In the genomic region with DNA sequence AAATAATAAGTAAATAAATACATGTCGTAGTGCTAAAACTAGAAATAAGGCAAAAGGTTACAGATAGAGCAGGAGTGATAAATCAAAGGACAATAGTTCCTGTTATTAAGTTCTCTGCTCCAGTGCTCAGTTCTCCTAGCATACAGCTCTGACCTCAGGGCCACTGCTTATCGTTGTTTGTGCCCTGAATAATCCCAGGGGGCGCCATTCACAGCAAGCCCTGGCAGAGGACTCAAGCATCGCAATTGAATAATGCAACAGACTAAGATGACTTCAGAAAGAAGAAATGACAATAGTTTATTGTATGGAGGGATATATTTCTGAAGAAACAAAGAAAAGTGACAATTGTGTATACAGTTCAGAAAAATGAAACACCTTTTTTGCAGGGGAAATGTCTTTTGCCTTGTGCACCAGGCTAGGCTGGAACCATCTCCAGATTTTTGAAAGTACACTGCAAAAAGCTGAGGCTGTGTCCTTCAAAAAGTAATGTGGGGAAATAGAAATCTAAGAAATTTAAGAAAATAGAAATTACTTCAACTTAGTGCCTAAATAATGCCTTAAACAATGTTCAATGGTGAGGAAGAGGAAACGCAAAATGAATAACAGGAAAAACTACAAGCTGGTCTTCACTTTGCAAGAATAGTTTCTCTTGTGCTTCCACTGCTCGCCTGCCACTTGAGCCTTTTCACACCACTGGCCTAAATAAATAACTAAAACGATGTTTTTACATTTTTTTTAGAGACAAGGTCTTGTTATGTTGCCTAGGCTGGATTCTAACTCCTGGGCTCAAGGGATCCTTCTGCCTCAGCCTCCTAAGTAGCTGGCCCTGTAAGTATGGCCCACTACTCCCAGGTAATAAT, we compare ENCODE assay signal across 8 cellular contexts. TPM values are rescaled to one million over a fixed set of nuclear protein-coding genes. Genes with fewer than 3 reads are reported as not detected.
DNase-seq lines count a peak whose midpoint lies in the region; ATAC-seq, FAIRE-seq and TF ChIP-seq lines count a peak whose summit lies in the region.

No MANE protein-coding gene starts in this region.

- CTCF ChIA-PET in activated CD8-positive, alpha-beta T cell treated with anti-CD3 and anti-CD28 coated beads for 36 hours (lab: Charles Lee) = interaction anchor here (0.6 to 4.3 kb wide), 13 partner anchors 12 to 348 kb away, joined by 3 to 21 read pairs (median 3); partner anchors contain the start of gene METTL21A

- no peaks in the 10 kb centered on the region for H3K27me3 Mint-ChIP-seq in activated CD8-positive, alpha-beta T cell treated with anti-CD3 and anti-CD28 coated beads for 36 hours

- no peak overlapping the region for H3K27ac ChIP-seq in small intestine (ENCODE audit: low read depth in 1 of 2, low read length in 1 of 2)

- no peaks in the 10 kb centered on the region for H3K4me1 ChIP-seq in small intestine (ENCODE audit: control insufficient read depth in 2 of 2, insufficient read depth in 1 of 2, low read depth in 1 of 2, low read length in 1 of 2)

- intact Hi-C loops in activated CD8-positive, alpha-beta T cell treated with anti-CD3 and anti-CD28 coated beads for 36 hours (cut with micrococcal nuclease) = no loop called here

- no peaks in the 10 kb centered on the region for H3K9me3 ChIP-seq in small intestine (ENCODE audit: control insufficient read depth, low read depth)

- DNase-seq in 8988T = peak; percentile 35
- peak; percentile 11 for DNase-seq in NCI-H1694 (lab: John Stamatoyannopoulos, UW)
- DNase-seq in activated CD8-positive, alpha-beta T cell treated with anti-CD3 and anti-CD28 coated beads for 36 hours = peak; percentile 58
- DNase-seq in fibroblast of villous mesenchyme (ENCODE audit: low read depth) = peak; percentile 26
- peak; percentile 63 for DNase-seq in small intestine
- no peak for DNase-seq in NCI-H2196 treated with DMSO at 0.1 percent for 48 hours (lab: John Stamatoyannopoulos, UW; ENCODE audit: unreplicated experiment)

- POLR2A ChIA-PET in activated CD8-positive, alpha-beta T cell treated with anti-CD3 and anti-CD28 coated beads for 36 hours (lab: Charles Lee) = no interaction called here

- TF ChIP-seq CTCF in GM12872 (IDR thresholded peaks at IDR 0.05; ENCODE audit: insufficient read depth, low read depth, low read length) = peak; percentile 63
- TF ChIP-seq CTCF in activated CD8-positive, alpha-beta T cell treated with anti-CD3 and anti-CD28 coated beads for 36 hours (IDR thresholded peaks at IDR 0.05) = peak; percentile 65
- peak; percentile 49 for TF ChIP-seq CTCF in fibroblast of villous mesenchyme (IDR thresholded peaks at IDR 0.05; ENCODE audit: insufficient read depth, low read depth, low read length)

- H3K36me3 ChIP-seq in small intestine (ENCODE audit: control insufficient read depth in 2 of 2, insufficient read depth in 2 of 2, low read length in 2 of 2) = no peaks in the 10 kb centered on the region

- H3K4me3 ChIP-seq in fibroblast of villous mesenchyme (ENCODE audit: low read depth, low read length) = no peak overlapping the region
- no peak overlapping the region for H3K4me3 ChIP-seq in small intestine (ENCODE audit: low read depth in 1 of 2, low read length in 2 of 2)

- WGBS in small intestine, 3 donors = 41 to 42% (median 41%) methylated on average over 7 of the region's 7 CpGs

- H3K27me3 ChIP-seq in small intestine (ENCODE audit: control insufficient read depth in 2 of 2, insufficient read depth in 2 of 2, low read length in 2 of 2) = no peaks in the 10 kb centered on the region

- no peak overlapping the region for H3K27ac Mint-ChIP-seq in activated CD8-positive, alpha-beta T cell treated with anti-CD3 and anti-CD28 coated beads for 36 hours

- ATAC-seq in activated CD8-positive, alpha-beta T cell treated with anti-CD3 and anti-CD28 coated beads for 36 hours = peak; percentile 42
- ATAC-seq in HG03432 (IDR thresholded peaks at IDR 0.05; ENCODE audit: unreplicated experiment) = no peak

- no peaks in the 10 kb centered on the region for H3K36me3 Mint-ChIP-seq in activated CD8-positive, alpha-beta T cell treated with anti-CD3 and anti-CD28 coated beads for 36 hours (ENCODE audit: low read depth)

- H3K9me3 Mint-ChIP-seq in activated CD8-positive, alpha-beta T cell treated with anti-CD3 and anti-CD28 coated beads for 36 hours = no peaks in the 10 kb centered on the region

- H3K4me1 Mint-ChIP-seq in activated CD8-positive, alpha-beta T cell treated with anti-CD3 and anti-CD28 coated beads for 36 hours (ENCODE audit: low read depth) = peaks cover 9% of the 10 kb centered on the region

- no peak overlapping the region for H3K4me3 Mint-ChIP-seq in activated CD8-positive, alpha-beta T cell treated with anti-CD3 and anti-CD28 coated beads for 36 hours

- no peak for FAIRE-seq in small intestine (lab: Jason Lieb, UNC)

RNA-seq across cellular contexts. Expression of gene CCNYL1, which starts 19.0 kb away (rescaled TPM):
- total RNA-seq in activated CD8-positive, alpha-beta T cell treated with anti-CD3 and anti-CD28 coated beads for 36 hours = 1 to 10 TPM; 3.8 to 4.3 TPM
- total RNA-seq in fibroblast of villous mesenchyme = 7.7 and 10.4 TPM in 2 replicates
- polyA plus RNA-seq in small intestine = 10 to 100 TPM in 2 of 3 donors, 1 to 10 TPM in 1; 8.2 to 15.2 (median 15.1) TPM
